In genomic region chr3:60047426-60048200, GRCh38 we compare ENCODE assay signal across 20 cellular contexts.
DNase-seq lines count a peak whose midpoint lies in the region; ATAC-seq and TF ChIP-seq lines count a peak whose summit lies in the region.
"Had no signal": no experiment of that assay in that cellular context is flagged by ENCODE, and none has a peak within 500 bp of the region (broad histone marks: within the 10 kb centered on the region; RNA-seq: fewer than 3 reads in every experiment).

No MANE protein-coding gene starts in this region.

- H3K27me3 Mint-ChIP-seq in CD4-positive, alpha-beta T cell, result no peaks in the 10 kb centered on the region
- H3K27me3 Mint-ChIP-seq in T-helper 1 cell treated with Interleukin-12 subunit alpha and Interleukin-12 subunit beta and Interleukin-4 antibody, amounts not matched to agents 30 μg/mL and 1 μg/mL, for 36 hours (ENCODE audit: low read depth), result no peaks in the 10 kb centered on the region
- H3K27me3 Mint-ChIP-seq in central memory CD8-positive, alpha-beta T cell, result no peaks in the 10 kb centered on the region

- H3K4me1 ChIP-seq in body of pancreas, result no peaks in the 10 kb centered on the region
- H3K4me1 ChIP-seq: BE2C, upper lobe of right lung had no signal

- H3K36me3 ChIP-seq in body of pancreas (replicated peaks in 1 of 2; ENCODE audit: insufficient read depth in 1 of 2, low read depth in 2 of 2), result no peaks in the 10 kb centered on the region
- H3K36me3 ChIP-seq: BE2C, upper lobe of right lung had no signal

- intact Hi-C loops in CD4-positive, alpha-beta T cell (cut with DNase I, micrococcal nuclease), result loop anchor here in 1 of 2 experiments (1.0 to 2.0 kb wide), 2 partner anchors 33 to 37 kb away; no protein-coding TSS in a partner anchor
- intact Hi-C loops in body of pancreas (cut with DNase I), result no loop called here

- peak overlapping the region; percentile 76 for H3K4me3 Mint-ChIP-seq in CD4-positive, alpha-beta T cell
- H3K4me3 Mint-ChIP-seq in T-helper 1 cell treated with Interleukin-12 subunit alpha and Interleukin-12 subunit beta and Interleukin-4 antibody, amounts not matched to agents 30 μg/mL and 1 μg/mL, for 36 hours, result peak overlapping the region; percentile 68
- H3K4me3 Mint-ChIP-seq in central memory CD8-positive, alpha-beta T cell, result peak overlapping the region; percentile 63
- H3K4me3 Mint-ChIP-seq: GM23338, nephron had no signal

- H3K27ac ChIP-seq in CD4-positive, alpha-beta T cell (ENCODE audit: low read depth, low read length), result peak overlapping the region; percentile 59
- no peak overlapping the region for H3K27ac ChIP-seq in body of pancreas
- H3K27ac ChIP-seq: upper lobe of right lung had no signal

- no peak for TF ChIP-seq CTCF in CD4-positive, alpha-beta T cell (IDR thresholded peaks at IDR 0.05)
- TF ChIP-seq CTCF in body of pancreas (IDR thresholded peaks at IDR 0.05), result no peak

- WGBS in body of pancreas, 2 donors, result 89% methylated on average over 9 of the region's 9 CpGs

- POLR2A ChIA-PET in CD4-positive, alpha-beta T cell (lab: Charles Lee), result interaction anchor here (0.8 to 2.0 kb wide), 8 partner anchors 9 to 37 kb away, joined by 3 to 16 read pairs (median 4); no protein-coding TSS in a partner anchor

- CTCF ChIA-PET in CD4-positive, alpha-beta T cell (lab: Charles Lee), result interaction anchor here (1.1 to 1.8 kb wide), 2 partner anchors 14 to 17 kb away, joined by 3 to 4 read pairs; no protein-coding TSS in a partner anchor

- no peak for ATAC-seq in CD4-positive, alpha-beta T cell (ENCODE audit: poor library complexity)
- no peak for ATAC-seq in central memory CD8-positive, alpha-beta T cell (replicated peaks; ENCODE audit: extremely low read depth, poor library complexity, severe bottlenecking)
- no peak for ATAC-seq in HG02610 (IDR thresholded peaks at IDR 0.05; ENCODE audit: unreplicated experiment)
- ATAC-seq in GM21723 (IDR thresholded peaks at IDR 0.05; ENCODE audit: unreplicated experiment), result no peak
- ATAC-seq in body of pancreas, result no peak
- ATAC-seq: GM23338, left cardiac atrium, upper lobe of right lung had no signal

- peak; percentile 33 for DNase-seq in NCI-H146 (lab: John Stamatoyannopoulos, UW)
- DNase-seq in NCI-H146 treated with DMSO at 0.1 percent for 48 hours (lab: John Stamatoyannopoulos, UW; ENCODE audit: unreplicated experiment), result no peak
- DNase-seq in CD4-positive, alpha-beta T cell, result no peak
- no peak for DNase-seq in central memory CD8-positive, alpha-beta T cell (ENCODE audit: low spot score in 2 of 2)
- DNase-seq in body of pancreas, result no peak
- DNase-seq: anterior cingulate cortex; BE2C; cerebellar nuclear complex; Karpas-422; left cardiac atrium; mesendoderm; NCI-H1092; NK-92 treated with Interleukin-12 subunit alpha and Interleukin-12 subunit beta, amount 100 ng/mL, for 24 hours; posterior cingulate gyrus; upper lobe of right lung had no signal

- H3K27ac Mint-ChIP-seq in CD4-positive, alpha-beta T cell, result peak overlapping the region; percentile 93
- H3K27ac Mint-ChIP-seq in T-helper 1 cell treated with Interleukin-12 subunit alpha and Interleukin-12 subunit beta and Interleukin-4 antibody, amounts not matched to agents 30 μg/mL and 1 μg/mL, for 36 hours, result peak overlapping the region; percentile 92
- peak overlapping the region; percentile 85 for H3K27ac Mint-ChIP-seq in central memory CD8-positive, alpha-beta T cell (ENCODE audit: low read depth)
- H3K27ac Mint-ChIP-seq: GM23338, nephron had no signal

- no peaks in the 10 kb centered on the region for H3K27me3 ChIP-seq in CD4-positive, alpha-beta T cell (ENCODE audit: control insufficient read depth, insufficient read depth, low read length)
- no peaks in the 10 kb centered on the region for H3K27me3 ChIP-seq in body of pancreas
- H3K27me3 ChIP-seq: BE2C, upper lobe of right lung had no signal

- no peak for TF ChIP-seq POLR2A in body of pancreas (IDR thresholded peaks at IDR 0.05)

- H3K9me3 Mint-ChIP-seq in CD4-positive, alpha-beta T cell, result peaks cover 6% of the 10 kb centered on the region
- peaks cover 49% of the 10 kb centered on the region for H3K9me3 Mint-ChIP-seq in T-helper 1 cell treated with Interleukin-12 subunit alpha and Interleukin-12 subunit beta and Interleukin-4 antibody, amounts not matched to agents 30 μg/mL and 1 μg/mL, for 36 hours
- H3K9me3 Mint-ChIP-seq in central memory CD8-positive, alpha-beta T cell, result peaks cover 8% of the 10 kb centered on the region

- peaks cover 77% of the 10 kb centered on the region for H3K36me3 Mint-ChIP-seq in CD4-positive, alpha-beta T cell (ENCODE audit: low read depth)
- H3K36me3 Mint-ChIP-seq in T-helper 1 cell treated with Interleukin-12 subunit alpha and Interleukin-12 subunit beta and Interleukin-4 antibody, amounts not matched to agents 30 μg/mL and 1 μg/mL, for 36 hours (ENCODE audit: low read depth), result peaks cover 53% of the 10 kb centered on the region
- H3K36me3 Mint-ChIP-seq in central memory CD8-positive, alpha-beta T cell (ENCODE audit: insufficient read depth), result peaks cover 2% of the 10 kb centered on the region

- H3K9me3 ChIP-seq in CD4-positive, alpha-beta T cell (ENCODE audit: control insufficient read depth, low read length), result peaks cover 6% of the 10 kb centered on the region
- no peaks in the 10 kb centered on the region for H3K9me3 ChIP-seq in body of pancreas
- H3K9me3 ChIP-seq: BE2C, upper lobe of right lung had no signal

- peaks cover 88% of the 10 kb centered on the region for H3K4me1 Mint-ChIP-seq in CD4-positive, alpha-beta T cell (ENCODE audit: low read depth)
- H3K4me1 Mint-ChIP-seq in T-helper 1 cell treated with Interleukin-12 subunit alpha and Interleukin-12 subunit beta and Interleukin-4 antibody, amounts not matched to agents 30 μg/mL and 1 μg/mL, for 36 hours (ENCODE audit: low read depth), result peaks cover 62% of the 10 kb centered on the region
- peaks cover 22% of the 10 kb centered on the region for H3K4me1 Mint-ChIP-seq in central memory CD8-positive, alpha-beta T cell

- no peak overlapping the region for H3K4me3 ChIP-seq in body of pancreas
- H3K4me3 ChIP-seq: GM23338, upper lobe of right lung had no signal
